In genomic region chr1:235090406-235091069, GRCh38 we compare ENCODE assay signal across 13 cellular contexts. TPM values are rescaled to one million over a fixed set of nuclear protein-coding genes. Genes with fewer than 3 reads are reported as not detected.
DNase-seq lines count a peak whose midpoint lies in the region; FAIRE-seq and TF ChIP-seq lines count a peak whose summit lies in the region.
"Had no signal": no experiment of that assay in that cellular context is flagged by ENCODE, and none has a peak within 500 bp of the region (broad histone marks: within the 10 kb centered on the region; RNA-seq: fewer than 3 reads in every experiment).

No MANE protein-coding gene starts in this region.

- peak overlapping the region; percentile 98 for H2AK5ac ChIP-seq in H1 (ENCODE audit: low read depth, low read length)

- peaks cover 14% of the 10 kb centered on the region for H3K4me1 Mint-ChIP-seq in T-helper 2 cell treated with Interferon-gamma antibody and Interleukin-4, amounts not matched to agents 5 μg/mL and 100 μg/mL, for 36 hours (ENCODE audit: low read depth)

- H3K4me3 ChIP-seq in H1 (ENCODE audit: extremely low read depth in 1 of 4, insufficient read depth in 2 of 4, low read depth in 3 of 4, low read length in 4 of 4) (no peak overlapping the region; a peak in 1 of 8 replicates), muscle layer of colon (ENCODE audit: low read depth in 1 of 2, low read length in 2 of 2) (no peak overlapping the region)
- H3K4me3 ChIP-seq: left lung had no signal

- no peaks in the 10 kb centered on the region for H3K9me3 Mint-ChIP-seq in T-helper 2 cell treated with Interferon-gamma antibody and Interleukin-4, amounts not matched to agents 5 μg/mL and 100 μg/mL, for 36 hours
- H3K9me3 Mint-ChIP-seq: activated B cell treated with CpG ODN at 0.5 μM for 24 hours had no signal

- TF ChIP-seq EP300 in H1 (IDR thresholded peaks at IDR 0.05; ENCODE audit: borderline replicate concordance in 1 of 2, low read depth in 2 of 2, low read length in 2 of 2), result peak in 1 of 2 experiments; percentile 65; a peak in 1 of 3 replicates

- H3K9me3 ChIP-seq in H1 (ENCODE audit: insufficient read depth in 2 of 2, low read depth in 1 of 2, low read length in 1 of 2) (no peaks in the 10 kb centered on the region), muscle layer of colon (ENCODE audit: low read length) (no peaks in the 10 kb centered on the region)
- H3K9me3 ChIP-seq: left lung had no signal

- H3K56ac ChIP-seq in H1 (replicated peaks; ENCODE audit: insufficient read length, low read depth, low read length), result no peak overlapping the region

- no peaks in the 10 kb centered on the region for H3K27me3 Mint-ChIP-seq in T-helper 2 cell treated with Interferon-gamma antibody and Interleukin-4, amounts not matched to agents 5 μg/mL and 100 μg/mL, for 36 hours (ENCODE audit: low read depth)

- H3K23me2 ChIP-seq in H1 (ENCODE audit: low read depth, low read length), result no peaks in the 10 kb centered on the region; the same call in 1 of the 2 replicates

- TF ChIP-seq POLR2A in H1 (IDR thresholded peaks at IDR 0.05; ENCODE audit: control extremely low read depth in 1 of 2, low read depth in 2 of 2, low read length in 2 of 2), result peak in 1 of 2 experiments; percentile 56; a peak in 1 of 3 replicates

- peak overlapping the region; percentile 95 for H3K18ac ChIP-seq in H1 (ENCODE audit: extremely low read depth, low read length)

- no peaks in the 10 kb centered on the region for H3K36me3 ChIP-seq in H1 (ENCODE audit: control insufficient read depth in 2 of 4, insufficient read depth in 4 of 4, low read length in 3 of 4)
- H3K36me3 ChIP-seq in muscle layer of colon (ENCODE audit: insufficient read depth, low read length), result no peaks in the 10 kb centered on the region
- H3K36me3 ChIP-seq: left lung had no signal

- peak overlapping the region; percentile 47 to 55 for H3K4me2 ChIP-seq in H1 (ENCODE audit: insufficient read depth in 1 of 2, low read depth in 2 of 2, low read length in 2 of 2)

- H4K91ac ChIP-seq in H1 (replicated peaks; ENCODE audit: insufficient read length, low read length), result peak overlapping the region; percentile 77

- 49% methylated on average over 20 of the region's 20 CpGs; no CpG with 5 or more reads in 1 of the 2 experiments for WGBS in H1 (ENCODE audit: extremely low coverage in 1 of 2, insufficient coverage in 1 of 2, insufficient read length in 1 of 2, insufficient replicate concordance in 2 of 2, low coverage in 1 of 2, low lambda C conversion rate in 2 of 2, missing lambda C conversion rate in 1 of 2), 2 experiments

- peaks cover 2 to 24% (median 20%) of the 10 kb centered on the region in 4 experiments for H3K4me1 ChIP-seq in H1 (replicated peaks in 1 of 4; ENCODE audit: control insufficient read depth in 3 of 4, insufficient read depth in 4 of 4, low read length in 3 of 4)
- H3K4me1 ChIP-seq in muscle layer of colon (ENCODE audit: insufficient read depth, low read length), result peaks cover 23% of the 10 kb centered on the region

- no peak overlapping the region for H3K23ac ChIP-seq in H1 (ENCODE audit: insufficient read length)

- no peak overlapping the region for H3K14ac ChIP-seq in H1 (ENCODE audit: insufficient read length)

- H3K27me3 ChIP-seq in H1 (replicated peaks in 1 of 4; ENCODE audit: control insufficient read depth in 3 of 4, extremely low read depth in 1 of 4, insufficient read depth in 3 of 4, low read length in 3 of 4), result no peaks in the 10 kb centered on the region
- H3K27me3 ChIP-seq in muscle layer of colon (ENCODE audit: control insufficient read depth in 1 of 2, insufficient read depth in 2 of 2, low read length in 2 of 2), result no peaks in the 10 kb centered on the region
- H3K27me3 ChIP-seq: left lung had no signal

- peak overlapping the region; percentile 62; the same call in 1 of the 2 replicates for H4K8ac ChIP-seq in H1 (ENCODE audit: extremely low read depth, insufficient read depth, low read length)

- peak; percentile 50 for FAIRE-seq in H1 (lab: Jason Lieb, UNC)
- FAIRE-seq: G401.6 had no signal

- H2BK15ac ChIP-seq in H1 (ENCODE audit: low read length), result peak overlapping the region; percentile 90; the same call in 1 of the 2 replicates

- H2AFZ ChIP-seq in H1 (ENCODE audit: low read length), result no peak overlapping the region

- no peaks in the 10 kb centered on the region for H4K20me1 ChIP-seq in H1 (replicated peaks in 1 of 2; ENCODE audit: control insufficient read depth in 1 of 2, insufficient read depth in 2 of 2, low read length in 2 of 2)

- H3K4me3 Mint-ChIP-seq in T-helper 2 cell treated with Interferon-gamma antibody and Interleukin-4, amounts not matched to agents 5 μg/mL and 100 μg/mL, for 36 hours, result no peak overlapping the region
- H3K4me3 Mint-ChIP-seq: activated B cell treated with CpG ODN at 0.5 μM for 24 hours had no signal

- H3K36me3 Mint-ChIP-seq in T-helper 2 cell treated with Interferon-gamma antibody and Interleukin-4, amounts not matched to agents 5 μg/mL and 100 μg/mL, for 36 hours (ENCODE audit: low read depth), result no peaks in the 10 kb centered on the region

- CTCF ChIA-PET in H1 (lab: Charles Lee; ENCODE audit: partially characterized antibody), result interaction anchor here (0.6 to 8.5 kb wide), 17 partner anchors 9 to 974 kb away, joined by 3 to 68 read pairs (median 3); no protein-coding TSS in a partner anchor

- H3K79me2 ChIP-seq in H1 (ENCODE audit: control insufficient read depth in 1 of 2, insufficient read depth in 2 of 2, low read length in 2 of 2), result no peaks in the 10 kb centered on the region

- H3K27ac ChIP-seq in H1 (ENCODE audit: low read depth, low read length) (peak overlapping the region; percentile 32; the same call in 1 of the 2 replicates), muscle layer of colon (ENCODE audit: low read depth, low read length) (peak overlapping the region; percentile 56)
- H3K27ac ChIP-seq: left lung had no signal

- peak overlapping the region; percentile 21 for H2BK120ac ChIP-seq in H1 (replicated peaks; ENCODE audit: low read depth, low read length)

- peak overlapping the region; percentile 71 for H4K5ac ChIP-seq in H1 (ENCODE audit: insufficient read length, low read depth, low read length)

- peak in 1 of 3 experiments; percentile 11; a peak in 1 of 4 replicates for TF ChIP-seq CTCF in H1 (IDR thresholded peaks at IDR 0.05; ENCODE audit: control extremely low read depth in 1 of 3, insufficient read depth in 1 of 3, low read depth in 1 of 3, low read length in 3 of 3)

- DNase-seq in A172 (ENCODE audit: low spot score) (peak; percentile 80), NCI-H2171 treated with DMSO at 0.1 percent for 48 hours (lab: John Stamatoyannopoulos, UW) (peak; percentile 95), H1 (ENCODE audit: low read depth in 1 of 2, low spot score in 2 of 2) (peak in 1 of 2 experiments; percentile 72), cortex of kidney (lab: John Stamatoyannopoulos, UW) (no peak), cerebellum (ENCODE audit: low spot score) (no peak)
- DNase-seq in stimulated activated CD4-positive, alpha-beta T cell treated with anti-CD3 and anti-CD28 coated beads, Interleukin-15, amount 100 ng/mL, for 24 hours, result no peak
- no peak for DNase-seq in T-helper 2 cell treated with Interferon-gamma antibody and Interleukin-4, amounts not matched to agents 5 μg/mL and 100 μg/mL, for 36 hours (ENCODE audit: low spot score)
- DNase-seq: activated B cell treated with CpG ODN at 0.5 μM for 24 hours, left lung, NCI-H1105, PC-3 had no signal

- H3K79me1 ChIP-seq in H1 (ENCODE audit: low read depth, low read length), result no peaks in the 10 kb centered on the region

- peak overlapping the region; percentile 98 for H2BK20ac ChIP-seq in H1 (ENCODE audit: low read length)

- H2BK12ac ChIP-seq in H1 (ENCODE audit: low read depth, low read length), result peak overlapping the region; percentile 100

- peak overlapping the region; percentile 97 for H2BK5ac ChIP-seq in H1 (ENCODE audit: low read depth, low read length)

- POLR2A ChIA-PET in H1 (lab: Charles Lee; ENCODE audit: partially characterized antibody), result interaction anchor here (0.6 to 2.2 kb wide), 5 partner anchors 17 to 591 kb away, joined by 3 to 6 read pairs (median 3); no protein-coding TSS in a partner anchor

- no peak overlapping the region; a peak in 1 of 7 replicates for H3K9ac ChIP-seq in H1 (replicated peaks in 1 of 4; ENCODE audit: extremely low read depth in 1 of 4, low read depth in 3 of 4, low read length in 3 of 4)
- no peak overlapping the region for H3K9ac ChIP-seq in muscle layer of colon (ENCODE audit: low read length)

- peak in 1 of 2 experiments; percentile 13; a peak in 2 of 4 replicates for TF ChIP-seq RAD21 in H1 (IDR thresholded peaks at IDR 0.05 in 1 of 2, conservative IDR thresholded peaks at IDR 0.05 in 1 of 2; ENCODE audit: low read depth in 2 of 2, low read length in 2 of 2)

- H3K27ac Mint-ChIP-seq in T-helper 2 cell treated with Interferon-gamma antibody and Interleukin-4, amounts not matched to agents 5 μg/mL and 100 μg/mL, for 36 hours, result no peak overlapping the region
- H3K27ac Mint-ChIP-seq: activated B cell treated with CpG ODN at 0.5 μM for 24 hours had no signal

- H3K4ac ChIP-seq in H1 (replicated peaks; ENCODE audit: insufficient read length, low read depth, low read length), result peak overlapping the region; percentile 5

TF ChIP-seq in H1, 55 proteins besides CTCF, POLR2A, EP300 and RAD21 (continues in another document):
- TF ChIP-seq EGR1 (IDR thresholded peaks at IDR 0.05; ENCODE audit: borderline replicate concordance, low read depth, low read length), result no peak
- TF ChIP-seq HDAC6 (IDR thresholded peaks at IDR 0.05; ENCODE audit: low read depth, low read length), result no peak
- TF ChIP-seq CBX5 (IDR thresholded peaks at IDR 0.05; ENCODE audit: low read depth, low read length), result no peak
- no peak for TF ChIP-seq SP2 (IDR thresholded peaks at IDR 0.05; ENCODE audit: low read length)
- TF ChIP-seq CTBP2 (IDR thresholded peaks at IDR 0.05; ENCODE audit: borderline replicate concordance, insufficient read depth, insufficient read length, low read length), result peak; percentile 75

RNA-seq across cellular contexts. Expression of gene TOMM20, which starts 38.1 kb away (rescaled TPM):
- 151 and 161 TPM in 2 replicates for total RNA-seq in A172 (2014; rRNA removed; shearing (Covaris generic))
- total RNA-seq in H1 (2021; fragmentation: NEBNext Ultra II Directional; extraction: Animal tissue kit (Norgen Biotek cat#: 25700)), result 151 and 168 TPM in 2 replicates
- 47.7 and 71.4 TPM in 2 replicates for polyA plus RNA-seq in H1 (2011; rRNA removed)
- 86.5 TPM for polyA plus RNA-seq in H1 (2011; cell fraction: cytosol; rRNA removed)
- polyA plus RNA-seq in H1 (2011; cell fraction: nucleus; rRNA removed), result 36.5 TPM
- polyA plus RNA-seq in H1 (2012, experiment 1 of 2), result 133 to 185 TPM (median 146 TPM) in 4 replicates
- polyA plus RNA-seq in H1 (2012, experiment 2 of 2), result 19.4 TPM
- polyA plus RNA-seq in H1 (2013, experiment 1 of 2), result 134 TPM
- 156 TPM for polyA plus RNA-seq in H1 (2013, experiment 2 of 2)
- 74.6 and 94.4 TPM in 2 replicates for polyA minus RNA-seq in H1 (2011; rRNA and poly(A)+ RNA removed)
- polyA minus RNA-seq in H1 (2011; cell fraction: cytosol; rRNA and poly(A)+ RNA removed), result 67.5 TPM
- polyA minus RNA-seq in H1 (2011; cell fraction: nucleus; rRNA and poly(A)+ RNA removed), result 68.5 TPM
- total RNA-seq in cerebellum, result 84.5 TPM

Comparison
In these comparisons a context has a peak if more than half of its experiments do, and no peak if none do; other contexts are left out.
1. DNase-seq: peak in A172 (single experiment) and NCI-H2171 treated with DMSO at 0.1 percent for 48 hours (single experiment); none in cortex of kidney (single experiment), cerebellum (single experiment), stimulated activated CD4-positive, alpha-beta T cell treated with anti-CD3 and anti-CD28 coated beads, Interleukin-15, amount 100 ng/mL, for 24 hours (single experiment) and T-helper 2 cell treated with Interferon-gamma antibody and Interleukin-4, amounts not matched to agents 5 μg/mL and 100 μg/mL, for 36 hours (single experiment).